In the genomic region with DNA sequence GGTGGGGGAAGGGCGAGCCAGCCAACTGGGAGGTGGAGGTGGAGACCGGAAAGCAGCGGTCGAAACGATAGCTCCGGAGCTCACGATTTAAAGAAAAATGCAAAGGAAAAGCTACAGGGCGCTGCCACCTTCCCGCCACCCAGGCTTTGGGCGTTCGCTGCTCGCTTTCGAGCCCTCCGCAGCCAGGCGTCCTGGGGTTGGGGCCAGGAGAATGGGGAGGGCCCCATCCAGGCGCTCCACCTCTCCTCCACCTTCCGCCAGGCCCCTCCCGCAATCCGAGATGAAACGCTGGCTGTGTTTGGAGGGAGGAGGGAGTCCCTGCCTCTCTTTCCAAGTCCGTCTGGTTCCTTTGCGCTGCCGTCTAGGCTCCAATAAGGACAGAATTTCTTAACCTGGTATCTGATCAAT, we compare ENCODE assay signal across 8 cellular contexts. TPM values are rescaled to one million over a fixed set of nuclear protein-coding genes. Genes with fewer than 3 reads are reported as not detected.
DNase-seq lines count a peak whose midpoint lies in the region; ATAC-seq and TF ChIP-seq lines count a peak whose summit lies in the region.

No MANE protein-coding gene starts in this region.

- H3K27me3 Mint-ChIP-seq in activated CD4-positive, alpha-beta T cell treated with anti-CD3 and anti-CD28 coated beads for 36 hours = peaks cover 34% of the 10 kb centered on the region

- intact Hi-C loops in activated CD4-positive, alpha-beta T cell treated with anti-CD3 and anti-CD28 coated beads for 36 hours (cut with DNase I, micrococcal nuclease) = loop anchor here (1.0 to 10.0 kb wide), 14 partner anchors 13 to 584 kb away; a partner anchor contains a TSS
- intact Hi-C loops in body of pancreas (cut with DNase I) = no loop called here

- H3K4me1 ChIP-seq in body of pancreas (peaks cover 31% of the 10 kb centered on the region), skeletal muscle tissue (ENCODE audit: control insufficient read depth in 3 of 3, insufficient read depth in 3 of 3, low read length in 3 of 3) (peaks cover 35 to 41% (median 40%) of the 10 kb centered on the region in 3 donors)

- CTCF ChIA-PET in activated CD4-positive, alpha-beta T cell treated with anti-CD3 and anti-CD28 coated beads for 36 hours (lab: Charles Lee) = interaction anchor here (0.6 to 4.2 kb wide), 18 partner anchors 10 to 498 kb away, joined by 3 to 70 read pairs (median 4); no protein-coding TSS in a partner anchor

- H3K4me3 Mint-ChIP-seq in activated CD4-positive, alpha-beta T cell treated with anti-CD3 and anti-CD28 coated beads for 36 hours = peak overlapping the region; percentile 78

- H3K9me3 ChIP-seq in body of pancreas (no peaks in the 10 kb centered on the region), skeletal muscle tissue (ENCODE audit: control insufficient read depth in 3 of 3, low read length in 3 of 3) (no peaks in the 10 kb centered on the region)

- H3K9ac ChIP-seq in skeletal muscle tissue (ENCODE audit: low read depth in 1 of 3, low read length in 3 of 3) = peak overlapping the region in 2 of 3 donors; percentile 62 to 68

- peak overlapping the region; percentile 4 to 16 for H3K4me3 ChIP-seq in body of pancreas
- peak overlapping the region; percentile 72 to 84 (median 76) for H3K4me3 ChIP-seq in skeletal muscle tissue (ENCODE audit: low read length in 3 of 3)

- peak overlapping the region; percentile 67 for H3K27ac Mint-ChIP-seq in activated CD4-positive, alpha-beta T cell treated with anti-CD3 and anti-CD28 coated beads for 36 hours

- no peak for TF ChIP-seq CTCF in body of pancreas (IDR thresholded peaks at IDR 0.05)

- H3K4me1 Mint-ChIP-seq in activated CD4-positive, alpha-beta T cell treated with anti-CD3 and anti-CD28 coated beads for 36 hours = peaks cover 28% of the 10 kb centered on the region

- 0% methylated on average over 22 to 23 of the region's 23 CpGs for WGBS in body of pancreas, 2 donors

- ATAC-seq in activated CD4-positive, alpha-beta T cell treated with anti-CD3 and anti-CD28 coated beads for 36 hours = peak; percentile 32
- ATAC-seq in HG03097 (IDR thresholded peaks at IDR 0.05; ENCODE audit: low FRiP score, unreplicated experiment) = peak; percentile 13
- peak; percentile 18 for ATAC-seq in body of pancreas
- no peak for ATAC-seq in GM21367 (IDR thresholded peaks at IDR 0.05; ENCODE audit: unreplicated experiment)

- no peaks in the 10 kb centered on the region for H3K9me3 Mint-ChIP-seq in activated CD4-positive, alpha-beta T cell treated with anti-CD3 and anti-CD28 coated beads for 36 hours (ENCODE audit: low read depth)

- peak overlapping the region; percentile 80 to 88 (median 84) for H3K27ac ChIP-seq in body of pancreas
- H3K27ac ChIP-seq in skeletal muscle tissue (ENCODE audit: low read depth, low read length) = peak overlapping the region; percentile 66

- POLR2A ChIA-PET in activated CD4-positive, alpha-beta T cell treated with anti-CD3 and anti-CD28 coated beads for 36 hours (lab: Charles Lee) = interaction anchor here (1.0 to 2.2 kb wide), 5 partner anchors 45 to 464 kb away, joined by 3 to 10 read pairs (median 3); no protein-coding TSS in a partner anchor

- peaks cover 2% of the 10 kb centered on the region for H3K36me3 Mint-ChIP-seq in activated CD4-positive, alpha-beta T cell treated with anti-CD3 and anti-CD28 coated beads for 36 hours (ENCODE audit: low read depth)

- TF ChIP-seq POLR2A in body of pancreas (IDR thresholded peaks at IDR 0.05) = no peak

- H3K27me3 ChIP-seq in body of pancreas (no peaks in the 10 kb centered on the region), skeletal muscle tissue (ENCODE audit: control insufficient read depth in 3 of 3, insufficient read depth in 3 of 3, low read length in 3 of 3) (no peaks in the 10 kb centered on the region)

- no peaks in the 10 kb centered on the region for H3K36me3 ChIP-seq in body of pancreas (replicated peaks in 1 of 2; ENCODE audit: insufficient read depth in 1 of 2, low read depth in 2 of 2)
- no peaks in the 10 kb centered on the region for H3K36me3 ChIP-seq in skeletal muscle tissue (ENCODE audit: control insufficient read depth in 3 of 3, insufficient read depth in 3 of 3, low read length in 3 of 3)

- DNase-seq in activated CD4-positive, alpha-beta T cell treated with anti-CD3 and anti-CD28 coated beads for 36 hours = no peak
- no peak for DNase-seq in activated CD4-positive, alpha-beta T cell treated with anti-CD3 and anti-CD28 coated beads, Interleukin-2, amount 50 U/mL, for 48 hours
- DNase-seq in NCI-H774 (lab: John Stamatoyannopoulos, UW) = peak; percentile 85
- DNase-seq in body of pancreas = peak; percentile 56 to 63 (median 58)
- peak; percentile 93 for DNase-seq in islet precursor cell

RNA-seq across cellular contexts. Expression of a gene that starts 0.5 kb away (rescaled TPM):
- total RNA-seq in activated CD4-positive, alpha-beta T cell treated with anti-CD3 and anti-CD28 coated beads for 36 hours = 1 to 10 TPM; 1.2 TPM
- total RNA-seq in body of pancreas (1 to 10 TPM; 2.1 to 4.3 TPM), skeletal muscle tissue (6.3 TPM)

Comparison
In these comparisons a context has a peak if more than half of its experiments do, and no peak if none do; other contexts are left out.
1. DNase-seq: peak in NCI-H774 (single experiment), body of pancreas (4 of 4) and islet precursor cell (single experiment); none in activated CD4-positive, alpha-beta T cell treated with anti-CD3 and anti-CD28 coated beads for 36 hours (single experiment) and activated CD4-positive, alpha-beta T cell treated with anti-CD3 and anti-CD28 coated beads, Interleukin-2, amount 50 U/mL, for 48 hours (0 of 2).